In genomic region chr18:60100805-60101204, GRCh38 we compare ENCODE assay signal across 20 cellular contexts.
"Had no signal": no experiment of that assay in that cellular context is flagged by ENCODE, and none has a peak within 500 bp of the region (broad histone marks: within the 10 kb centered on the region; RNA-seq: fewer than 3 reads in every experiment).

No MANE protein-coding gene starts in this region.

- H3K9me3 ChIP-seq: ascending aorta, thyroid gland had no signal

- H3K4me3 ChIP-seq: ascending aorta, thyroid gland had no signal

- DNase-seq: activated CD4-positive, alpha-beta T cell treated with anti-CD3 and anti-CD28 coated beads, Interleukin-2, amount 10 ng/mL, durations not matched to agents 7 days and 5 days; activated CD4-positive, CD25-positive, alpha-beta regulatory T cell; activated CD8-positive, alpha-beta T cell treated with anti-CD3 and anti-CD28 coated beads, Interleukin-2, amount 10 ng/mL, durations not matched to agents 7 days and 5 days; activated naive CD4-positive, alpha-beta T cell treated with anti-CD3 and anti-CD28 coated beads for 36 hours; activated naive CD8-positive, alpha-beta T cell treated with anti-CD3 and anti-CD28 coated beads, Interleukin-2, amount 50 U/mL, for 24 hours; activated T-cell treated with anti-CD3 and anti-CD28 coated beads, Interleukin-2, amount 50 U/mL, for 4 hours; effector CD8-positive, alpha-beta T cell; head of caudate nucleus; kidney; occipital lobe; posterior cingulate gyrus; retina; stimulated activated CD4-positive, alpha-beta T cell treated with anti-CD3 and anti-CD28 coated beads, Interleukin-2, amount 100 ng/mL, for 24 hours; stimulated activated naive CD4-positive, alpha-beta T cell treated with Interleukin-2 at 50 U/mL for 16 hours; T-helper 9 cell; thyroid gland had no signal

- FAIRE-seq: frontal cortex, kidney had no signal

- H3K4me1 ChIP-seq: ascending aorta, thyroid gland had no signal

- H3K27me3 ChIP-seq: ascending aorta, thyroid gland had no signal

- ATAC-seq: activated CD8-positive, alpha-beta T cell treated with anti-CD3 and anti-CD28 coated beads, Interleukin-2, amount 10 ng/mL, durations not matched to agents 7 days and 5 days; activated naive CD8-positive, alpha-beta T cell treated with anti-CD3 and anti-CD28 coated beads, Interleukin-2, amount 50 U/mL, for 24 hours; activated T-cell treated with anti-CD3 and anti-CD28 coated beads, Interleukin-2, amount 50 U/mL, for 4 hours; esophagus mucosa; left lobe of liver had no signal

- H3K36me3 ChIP-seq: ascending aorta, thyroid gland had no signal

- H3K27ac ChIP-seq: ascending aorta, thyroid gland had no signal
